16 cellular contexts compared by ENCODE assay signal in the genomic region with DNA sequence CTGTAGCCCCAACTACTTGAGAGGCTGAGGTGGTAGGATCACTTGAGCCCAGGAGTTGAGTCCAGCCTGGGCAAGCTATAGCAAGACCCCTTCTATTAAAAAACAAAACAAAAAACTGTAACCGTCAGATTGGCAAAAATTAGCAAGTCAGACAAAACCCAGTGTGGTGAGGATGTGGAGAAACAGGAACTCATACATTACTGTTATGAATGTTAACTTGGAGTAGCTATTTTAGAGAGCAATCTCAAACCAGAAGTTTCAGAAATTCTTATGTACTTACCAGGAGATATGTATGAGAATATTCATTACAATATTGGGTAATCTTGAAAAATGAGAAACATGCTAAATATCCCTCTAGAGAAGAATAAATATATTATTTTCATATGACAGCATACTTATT.
DNase-seq lines count a peak whose midpoint lies in the region; ATAC-seq, FAIRE-seq and TF ChIP-seq lines count a peak whose summit lies in the region.
"Had no signal": no experiment of that assay in that cellular context is flagged by ENCODE, and none has a peak within 500 bp of the region (broad histone marks: within the 10 kb centered on the region; RNA-seq: fewer than 3 reads in every experiment).

No MANE protein-coding gene starts in this region.

- no peak overlapping the region for H3K9ac ChIP-seq in Karpas-422 (ENCODE audit: low read length)

- WGBS in heart left ventricle, 4 donors, result 85 to 97% (median 89%) methylated on average over 1 of the region's 1 CpG

- no peak overlapping the region for H3K4me3 ChIP-seq in Karpas-422 (ENCODE audit: low read length)
- H3K4me3 ChIP-seq in A673 (ENCODE audit: low read depth, low read length, poor library complexity, severe bottlenecking), result no peak overlapping the region
- H3K4me3 ChIP-seq in heart left ventricle, result no peak overlapping the region
- H3K4me3 ChIP-seq: gastrocnemius medialis, vagina had no signal

- no peak overlapping the region for H2AFZ ChIP-seq in Karpas-422 (ENCODE audit: low read length)

- no peak for TF ChIP-seq POLR2A in GM12892 (IDR thresholded peaks at IDR 0.05; ENCODE audit: low read depth, low read length)
- no peak for TF ChIP-seq POLR2A in heart left ventricle (IDR thresholded peaks at IDR 0.05)

- H3K27me3 ChIP-seq in Karpas-422 (ENCODE audit: low read length) (no peaks in the 10 kb centered on the region), A673 (replicated peaks; ENCODE audit: insufficient read depth, low read depth, low read length, poor library complexity) (no peaks in the 10 kb centered on the region), heart left ventricle (no peaks in the 10 kb centered on the region)
- H3K27me3 ChIP-seq: gastrocnemius medialis, vagina had no signal

- peak; percentile 48 for FAIRE-seq in GM12892 (lab: Jason Lieb, UNC)

- CTCF ChIA-PET in A673 (lab: Charles Lee), result interaction anchor here (0.5 kb wide), 1 partner anchor 469 kb away, joined by 11 read pairs; no protein-coding TSS in a partner anchor

- no peaks in the 10 kb centered on the region for H3K36me3 Mint-ChIP-seq in nephron progenitor cell (ENCODE audit: low read depth)

- no peaks in the 10 kb centered on the region for H3K27me3 Mint-ChIP-seq in nephron progenitor cell (ENCODE audit: low read depth, poor library complexity)
- H3K27me3 Mint-ChIP-seq: activated CD8-positive, alpha-beta T cell treated with anti-CD3 and anti-CD28 coated beads for 36 hours; B cell had no signal

- no peak overlapping the region for H3K4me2 ChIP-seq in Karpas-422 (ENCODE audit: low read depth, low read length, poor library complexity, severe bottlenecking)

- no peak overlapping the region for H3K27ac ChIP-seq in Karpas-422 (ENCODE audit: low read length)
- H3K27ac ChIP-seq in A673 (ENCODE audit: low read depth, low read length, poor library complexity, severe bottlenecking), result no peak overlapping the region
- no peak overlapping the region for H3K27ac ChIP-seq in heart left ventricle
- H3K27ac ChIP-seq: gastrocnemius medialis, vagina had no signal

- H3K36me3 ChIP-seq in Karpas-422 (ENCODE audit: insufficient read depth, low read length) (no peaks in the 10 kb centered on the region), A673 (ENCODE audit: insufficient read depth, low read length, poor library complexity, severe bottlenecking) (no peaks in the 10 kb centered on the region), heart left ventricle (peaks cover 0 to 2% (median 0%) of the 10 kb centered on the region in 9 donors)
- H3K36me3 ChIP-seq: gastrocnemius medialis, vagina had no signal

- peaks cover 20% of the 10 kb centered on the region for H3K4me1 ChIP-seq in Karpas-422 (ENCODE audit: low read length)
- no peaks in the 10 kb centered on the region for H3K4me1 ChIP-seq in A673 (ENCODE audit: insufficient read depth, low read length, poor library complexity, severe bottlenecking)
- H3K4me1 ChIP-seq in heart left ventricle, result peaks cover 0 to 17% (median 0%) of the 10 kb centered on the region in 12 donors
- H3K4me1 ChIP-seq: gastrocnemius medialis, vagina had no signal

- H3K27ac Mint-ChIP-seq in nephron progenitor cell, result no peak overlapping the region
- H3K27ac Mint-ChIP-seq: activated CD8-positive, alpha-beta T cell treated with anti-CD3 and anti-CD28 coated beads for 36 hours; B cell; nephron had no signal

- BruUV-seq in A673 (replicated peaks; lab: Mats Ljungman, UMichigan), result no TSS peak

- POLR2A ChIA-PET in A673 (lab: Charles Lee; ENCODE audit: low non-redundant PET), result no interaction called here

- no peaks in the 10 kb centered on the region for H3K79me2 ChIP-seq in Karpas-422 (ENCODE audit: low read length)

- no peak for DNase-seq in GM12892 (ENCODE audit: insufficient read length)
- peak; percentile 38 for DNase-seq in Karpas-422
- DNase-seq in A673 (ENCODE audit: low spot score), result no peak
- no peak for DNase-seq in nephron progenitor cell
- no peak for DNase-seq in heart left ventricle
- DNase-seq: activated CD8-positive, alpha-beta T cell treated with anti-CD3 and anti-CD28 coated beads for 36 hours; gastrocnemius medialis; NCI-H1105 treated with DMSO at 0.1 percent for 48 hours; NCI-H774; SW 1271 had no signal

- no peaks in the 10 kb centered on the region for H4K20me1 ChIP-seq in Karpas-422 (ENCODE audit: insufficient read depth, low read depth, low read length)

- H3K9me3 ChIP-seq in Karpas-422 (ENCODE audit: low read length) (no peaks in the 10 kb centered on the region), A673 (ENCODE audit: low read depth, low read length, poor library complexity, severe bottlenecking) (no peaks in the 10 kb centered on the region), heart left ventricle (no peaks in the 10 kb centered on the region)
- H3K9me3 ChIP-seq: gastrocnemius medialis, vagina had no signal

- no peak overlapping the region for H3K4me3 Mint-ChIP-seq in nephron progenitor cell
- H3K4me3 Mint-ChIP-seq: activated CD8-positive, alpha-beta T cell treated with anti-CD3 and anti-CD28 coated beads for 36 hours; B cell; nephron had no signal

- no peak for TF ChIP-seq CTCF in A673 (conservative IDR thresholded peaks at IDR 0.05; ENCODE audit: low read depth, low read length)
- TF ChIP-seq CTCF in nephron progenitor cell (IDR thresholded peaks at IDR 0.05), result no peak
- no peak for TF ChIP-seq CTCF in heart left ventricle (IDR thresholded peaks at IDR 0.05)

- no peaks in the 10 kb centered on the region for H3K9me2 ChIP-seq in Karpas-422 (replicated peaks; ENCODE audit: insufficient read depth, low read length)

- no peaks in the 10 kb centered on the region for H3K9me3 Mint-ChIP-seq in nephron progenitor cell
- H3K9me3 Mint-ChIP-seq: activated CD8-positive, alpha-beta T cell treated with anti-CD3 and anti-CD28 coated beads for 36 hours; nephron had no signal

- H3K4me1 Mint-ChIP-seq in nephron progenitor cell, result no peaks in the 10 kb centered on the region

- intact Hi-C loops in A673 (cut with micrococcal nuclease; ENCODE audit: unreplicated experiment), result loop anchor here (5.0 to 10.0 kb wide), 3 partner anchors 412 to 1037 kb away; no protein-coding TSS in a partner anchor
- intact Hi-C loops in heart left ventricle (cut with DNase I), result loop anchor here in 5 of 10 donors (5.0 to 10.0 kb wide), 5 partner anchors 115 to 1035 kb away; partner anchors contain the start of genes NR4A3 (in 2 of the 5), ERP44 (in 1 of the 5) and INVS (in 1 of the 5)

- ATAC-seq in GM19043 (IDR thresholded peaks at IDR 0.05; ENCODE audit: low read depth, unreplicated experiment), result peak; percentile 77
- peak; percentile 72 for ATAC-seq in HG02678 (IDR thresholded peaks at IDR 0.05; ENCODE audit: unreplicated experiment)
- no peak for ATAC-seq in HG02970 (IDR thresholded peaks at IDR 0.05; ENCODE audit: low FRiP score, unreplicated experiment)
- no peak for ATAC-seq in heart left ventricle
- ATAC-seq: activated CD8-positive, alpha-beta T cell treated with anti-CD3 and anti-CD28 coated beads for 36 hours; gastrocnemius medialis had no signal

Comparison
In these comparisons a context has a peak if more than half of its experiments do, and no peak if none do; other contexts are left out.
1. ATAC-seq: peak in GM19043 (single experiment) and HG02678 (single experiment); none in HG02970 (single experiment) and heart left ventricle (0 of 4).